Comparison of ENCODE assay signal across 8 cellular contexts in genomic region chr13:98653471-98653985, GRCh38.
DNase-seq lines count a peak whose midpoint lies in the region; ATAC-seq and TF ChIP-seq lines count a peak whose summit lies in the region.

No MANE protein-coding gene starts in this region.

- H3K27me3 ChIP-seq in dorsolateral prefrontal cortex, result no peaks in the 10 kb centered on the region
- no peaks in the 10 kb centered on the region for H3K27me3 ChIP-seq in lung (ENCODE audit: control insufficient read depth, insufficient read depth)

- H3K27ac ChIP-seq in C4-2B (no peak overlapping the region), dorsolateral prefrontal cortex (no peak overlapping the region), lung (ENCODE audit: low read depth in 1 of 2, low read length in 1 of 2) (no peak overlapping the region)

- peaks cover 0 to 5% of the 10 kb centered on the region in 2 donors for H3K4me1 ChIP-seq in lung (ENCODE audit: control insufficient read depth in 2 of 2, insufficient read depth in 2 of 2, low read length in 2 of 2)

- H3K4me3 ChIP-seq in dorsolateral prefrontal cortex (peak overlapping the region in 3 of 59 donors; percentile 3 to 24 (median 5)), lung (no peak overlapping the region)

- TF ChIP-seq CTCF in C4-2B (conservative IDR thresholded peaks at IDR 0.05) (peak; percentile 89), dorsolateral prefrontal cortex (IDR thresholded peaks at IDR 0.05 in 54 of 56, conservative IDR thresholded peaks at IDR 0.05 in 2 of 56; ENCODE audit: low read depth in 1 of 56, partially characterized antibody in 56 of 56) (peak; percentile 65 to 94 (median 88)), lung (IDR thresholded peaks at IDR 0.05; ENCODE audit: control extremely low read depth, extremely low read depth) (peak; percentile 81)

- no peaks in the 10 kb centered on the region for H3K9me3 ChIP-seq in lung (ENCODE audit: control insufficient read depth in 2 of 2, insufficient read depth in 1 of 2, low read length in 1 of 2)

- peak; percentile 90 for ATAC-seq in GM19043 (IDR thresholded peaks at IDR 0.05; ENCODE audit: low read depth, unreplicated experiment)
- peak; percentile 94 for ATAC-seq in HG03342 (IDR thresholded peaks at IDR 0.05; ENCODE audit: unreplicated experiment)
- peak; percentile 74 for ATAC-seq in lung (ENCODE audit: insufficient read depth, low FRiP score)

- DNase-seq in NCI-H510A (lab: John Stamatoyannopoulos, UW) (peak; percentile 57), dorsolateral prefrontal cortex (peak; percentile 51 to 83 (median 76)), lung (ENCODE audit: low spot score) (peak; percentile 81)
- DNase-seq in activated CD4-positive, alpha-beta T cell treated with anti-CD3 and anti-CD28 coated beads, Interleukin-2, amount 50 U/mL, for 4 hours, result peak; percentile 72 to 78
- peak; percentile 40 for DNase-seq in stimulated activated CD8-positive, alpha-beta memory T cell treated with anti-CD3 and anti-CD28 coated beads, Interleukin-12 subunit alpha, Interleukin-12 subunit beta, amount 100 ng/mL, for 24 hours (ENCODE audit: extremely low read depth)

- no peaks in the 10 kb centered on the region for H3K36me3 ChIP-seq in lung (ENCODE audit: control insufficient read depth in 2 of 2, insufficient read depth in 2 of 2, low read length in 2 of 2)

- 36 to 42% methylated on average over 9 of the region's 9 CpGs for WGBS in lung, 2 donors

- intact Hi-C loops in dorsolateral prefrontal cortex (cut with DNase I), result loop anchor here (1.0 to 10.0 kb wide), 4 partner anchors 71 to 799 kb away; no protein-coding TSS in a partner anchor
